In genomic region chr3:105786241-105786640, GRCh38 we compare ENCODE assay signal across 24 cellular contexts.
DNase-seq lines count a peak whose midpoint lies in the region; ATAC-seq and TF ChIP-seq lines count a peak whose summit lies in the region.
"Had no signal": no experiment of that assay in that cellular context is flagged by ENCODE, and none has a peak within 500 bp of the region (broad histone marks: within the 10 kb centered on the region; RNA-seq: fewer than 3 reads in every experiment).

No MANE protein-coding gene starts in this region.

- peak overlapping the region; percentile 3 for H3K4me3 Mint-ChIP-seq in activated naive CD4-positive, alpha-beta T cell treated with anti-CD3 and anti-CD28 coated beads, Interleukin-2, amount 50 U/mL, for 24 hours
- peak overlapping the region in 1 of 2 donors; percentile 82 for H3K4me3 Mint-ChIP-seq in effector memory CD8-positive, alpha-beta T cell
- peak overlapping the region; percentile 61 for H3K4me3 Mint-ChIP-seq in natural killer cell treated with Interleukin-12 subunit alpha and Interleukin-12 subunit beta and Interleukin-15 and Interleukin-18, amount 100 ng/mL, for 72 hours

- H3K27me3 ChIP-seq in GM23248 (replicated peaks; ENCODE audit: insufficient read depth), result no peaks in the 10 kb centered on the region
- H3K27me3 ChIP-seq: brain microvascular endothelial cell, hepatocyte had no signal

- peaks cover 78% of the 10 kb centered on the region for H3K4me1 Mint-ChIP-seq in activated naive CD4-positive, alpha-beta T cell treated with anti-CD3 and anti-CD28 coated beads, Interleukin-2, amount 50 U/mL, for 24 hours
- H3K4me1 Mint-ChIP-seq in effector memory CD8-positive, alpha-beta T cell (ENCODE audit: low read depth in 2 of 2), result peaks cover 41 to 47% of the 10 kb centered on the region in 2 donors
- peaks cover 38 to 56% of the 10 kb centered on the region in 2 donors for H3K4me1 Mint-ChIP-seq in natural killer cell treated with Interleukin-12 subunit alpha and Interleukin-12 subunit beta and Interleukin-15 and Interleukin-18, amount 100 ng/mL, for 72 hours (ENCODE audit: low read depth in 2 of 2)

- no peaks in the 10 kb centered on the region for H3K27me3 Mint-ChIP-seq in activated naive CD4-positive, alpha-beta T cell treated with anti-CD3 and anti-CD28 coated beads, Interleukin-2, amount 50 U/mL, for 24 hours
- H3K27me3 Mint-ChIP-seq in effector memory CD8-positive, alpha-beta T cell, result no peaks in the 10 kb centered on the region
- H3K27me3 Mint-ChIP-seq in natural killer cell treated with Interleukin-12 subunit alpha and Interleukin-12 subunit beta and Interleukin-15 and Interleukin-18, amount 100 ng/mL, for 72 hours, result no peaks in the 10 kb centered on the region

- 0 out of 2 replicates have a peak overlapping the region, but pooled peaks have one; percentile 21 for H3K27ac ChIP-seq in GM23248
- H3K27ac ChIP-seq: brain microvascular endothelial cell, hepatocyte, thoracic aorta had no signal

- H3K4me2 ChIP-seq in GM23248 (ENCODE audit: unreplicated experiment), result no peak overlapping the region
- H3K4me2 ChIP-seq: hepatocyte, SK-N-SH, smooth muscle cell had no signal

- H3K4me3 ChIP-seq in GM23248, result no peak overlapping the region
- H3K4me3 ChIP-seq: HAP-1, hepatocyte, smooth muscle cell, thoracic aorta had no signal

- no peak overlapping the region for H3K9ac ChIP-seq in GM23248
- H3K9ac ChIP-seq: SK-N-SH had no signal

- no peaks in the 10 kb centered on the region for H4K20me1 ChIP-seq in GM23248 (ENCODE audit: insufficient read depth)

- no peaks in the 10 kb centered on the region for H3K9me3 Mint-ChIP-seq in activated naive CD4-positive, alpha-beta T cell treated with anti-CD3 and anti-CD28 coated beads, Interleukin-2, amount 50 U/mL, for 24 hours
- peaks cover 4 to 5% of the 10 kb centered on the region in 2 donors for H3K9me3 Mint-ChIP-seq in activated naive CD4-positive, alpha-beta T cell treated with anti-CD3 and anti-CD28 coated beads, Interleukin-2, amount 50 U/mL, for 72 hours
- no peaks in the 10 kb centered on the region for H3K9me3 Mint-ChIP-seq in effector memory CD8-positive, alpha-beta T cell
- no peaks in the 10 kb centered on the region for H3K9me3 Mint-ChIP-seq in natural killer cell treated with Interleukin-12 subunit alpha and Interleukin-12 subunit beta and Interleukin-15 and Interleukin-18, amount 100 ng/mL, for 72 hours

- peaks cover 48% of the 10 kb centered on the region for H3K4me1 ChIP-seq in GM23248 (ENCODE audit: insufficient read depth)

- in situ Hi-C loops in GM23248 (cut with MboI), result no loop called here

- WGBS in GM23248 (ENCODE audit: low coverage in 1 of 2, low lambda C conversion rate in 2 of 2, missing lambda C conversion rate in 2 of 2), 2 experiments, result 95 to 99% methylated on average over 4 of the region's 4 CpGs

- ATAC-seq in activated naive CD4-positive, alpha-beta T cell treated with anti-CD3 and anti-CD28 coated beads, Interleukin-2, amount 50 U/mL, for 72 hours, result no peak
- ATAC-seq in effector memory CD8-positive, alpha-beta T cell (replicated peaks), result no peak
- ATAC-seq in natural killer cell treated with Interleukin-12 subunit alpha and Interleukin-12 subunit beta and Interleukin-15 and Interleukin-18, amount 100 ng/mL, for 72 hours, result no peak
- no peak for ATAC-seq in SK-N-SH treated with all-trans-retinoic acid at 6 μM for 48 hours
- ATAC-seq: activated CD4-positive, CD25-positive, alpha-beta regulatory T cell treated with anti-CD3 and anti-CD28 coated beads, Interleukin-2, amount 50 U/mL, for 24 hours; HepG2; stimulated activated naive CD8-positive, alpha-beta T cell treated with anti-CD3 and anti-CD28 coated beads, Interleukin-15, Interleukin-2, amounts not matched to agents 100 U/mL and 50 U/mL, for 24 hours had no signal

- H3K36me3 Mint-ChIP-seq in activated naive CD4-positive, alpha-beta T cell treated with anti-CD3 and anti-CD28 coated beads, Interleukin-2, amount 50 U/mL, for 24 hours, result peaks cover 18% of the 10 kb centered on the region
- H3K36me3 Mint-ChIP-seq in activated naive CD4-positive, alpha-beta T cell treated with anti-CD3 and anti-CD28 coated beads, Interleukin-2, amount 50 U/mL, for 72 hours, result peaks cover 0 to 52% of the 10 kb centered on the region in 2 donors
- H3K36me3 Mint-ChIP-seq in effector memory CD8-positive, alpha-beta T cell (ENCODE audit: insufficient read depth), result peaks cover 5% of the 10 kb centered on the region
- peaks cover 10% of the 10 kb centered on the region for H3K36me3 Mint-ChIP-seq in natural killer cell treated with Interleukin-12 subunit alpha and Interleukin-12 subunit beta and Interleukin-15 and Interleukin-18, amount 100 ng/mL, for 72 hours

- peaks cover 100% of the 10 kb centered on the region for H3K79me2 ChIP-seq in GM23248 (ENCODE audit: insufficient read depth)

- peak overlapping the region; percentile 23 for H3K27ac Mint-ChIP-seq in activated naive CD4-positive, alpha-beta T cell treated with anti-CD3 and anti-CD28 coated beads, Interleukin-2, amount 50 U/mL, for 24 hours
- peak overlapping the region in 1 of 2 donors; percentile 76 for H3K27ac Mint-ChIP-seq in activated naive CD4-positive, alpha-beta T cell treated with anti-CD3 and anti-CD28 coated beads, Interleukin-2, amount 50 U/mL, for 72 hours
- H3K27ac Mint-ChIP-seq in effector memory CD8-positive, alpha-beta T cell, result peak overlapping the region; percentile 53 to 82
- peak overlapping the region; percentile 66 to 80 for H3K27ac Mint-ChIP-seq in natural killer cell treated with Interleukin-12 subunit alpha and Interleukin-12 subunit beta and Interleukin-15 and Interleukin-18, amount 100 ng/mL, for 72 hours

- 0 out of 2 replicates have a peak, but pooled peaks cover 10% of the 10 kb centered on the region for H3K36me3 ChIP-seq in GM23248 (ENCODE audit: low read depth)
- H3K36me3 ChIP-seq: brain microvascular endothelial cell, HAP-1, thoracic aorta had no signal

- no peak for DNase-seq in activated naive CD4-positive, alpha-beta T cell treated with anti-CD3 and anti-CD28 coated beads, Interleukin-2, amount 50 U/mL, for 72 hours (ENCODE audit: low spot score in 2 of 2)
- DNase-seq in GM23248 (no peak), DMS153 treated with DMSO at 0.1 percent for 48 hours (lab: John Stamatoyannopoulos, UW; ENCODE audit: unreplicated experiment) (no peak)
- DNase-seq in effector memory CD8-positive, alpha-beta T cell, result no peak
- DNase-seq in natural killer cell treated with Interleukin-12 subunit alpha and Interleukin-12 subunit beta and Interleukin-15 and Interleukin-18, amount 100 ng/mL, for 72 hours (ENCODE audit: low spot score), result no peak
- DNase-seq: activated naive CD4-positive, alpha-beta T cell; amygdala; brain microvascular endothelial cell; COR-L47; mammary epithelial cell; NCI-H1417; NCI-H2029 treated with DMSO at 0.1 percent for 48 hours; NCI-H524 treated with DMSO at 0.1 percent for 48 hours; SK-N-SH; stimulated activated naive CD8-positive, alpha-beta T cell treated with anti-CD3 and anti-CD28 coated beads, Interleukin-15, Interleukin-2, amounts not matched to agents 100 U/mL and 50 U/mL, for 24 hours; T-helper 2 cell had no signal

- H3K9me3 ChIP-seq in GM23248 (ENCODE audit: low read depth), result no peaks in the 10 kb centered on the region
- H3K9me3 ChIP-seq: HAP-1, thoracic aorta had no signal

- H2AFZ ChIP-seq in GM23248, result no peak overlapping the region
- H2AFZ ChIP-seq: hepatocyte had no signal

- peaks cover 51% of the 10 kb centered on the region for H3F3A ChIP-seq in GM23248 (ENCODE audit: insufficient read depth)

- H3K9me2 ChIP-seq in GM23248 (ENCODE audit: insufficient read depth), result no peaks in the 10 kb centered on the region
- H3K9me2 ChIP-seq: SK-N-SH had no signal

TF ChIP-seq in SK-N-SH treated with all-trans-retinoic acid at 6 μM for 48 hours, 23 proteins besides CTCF, POLR2A, EP300 and RAD21:
- TF ChIP-seq RARB (CRISPR knock-in tag; IDR thresholded peaks at IDR 0.05), result no peak
- TF ChIP-seq TOX (CRISPR knock-in tag; IDR thresholded peaks at IDR 0.05; ENCODE audit: borderline replicate concordance), result no peak
- no peak for TF ChIP-seq TSHZ2 (CRISPR knock-in tag; IDR thresholded peaks at IDR 0.05)
- no peak for TF ChIP-seq BACH2 (CRISPR knock-in tag; IDR thresholded peaks at IDR 0.05; ENCODE audit: borderline replicate concordance)
TF ChIP-seq in SK-N-SH treated with all-trans-retinoic acid at 6 μM for 48 hours: peak in this region for 0.
